Comparison of ENCODE assay signal across 16 cellular contexts in the genomic region with DNA sequence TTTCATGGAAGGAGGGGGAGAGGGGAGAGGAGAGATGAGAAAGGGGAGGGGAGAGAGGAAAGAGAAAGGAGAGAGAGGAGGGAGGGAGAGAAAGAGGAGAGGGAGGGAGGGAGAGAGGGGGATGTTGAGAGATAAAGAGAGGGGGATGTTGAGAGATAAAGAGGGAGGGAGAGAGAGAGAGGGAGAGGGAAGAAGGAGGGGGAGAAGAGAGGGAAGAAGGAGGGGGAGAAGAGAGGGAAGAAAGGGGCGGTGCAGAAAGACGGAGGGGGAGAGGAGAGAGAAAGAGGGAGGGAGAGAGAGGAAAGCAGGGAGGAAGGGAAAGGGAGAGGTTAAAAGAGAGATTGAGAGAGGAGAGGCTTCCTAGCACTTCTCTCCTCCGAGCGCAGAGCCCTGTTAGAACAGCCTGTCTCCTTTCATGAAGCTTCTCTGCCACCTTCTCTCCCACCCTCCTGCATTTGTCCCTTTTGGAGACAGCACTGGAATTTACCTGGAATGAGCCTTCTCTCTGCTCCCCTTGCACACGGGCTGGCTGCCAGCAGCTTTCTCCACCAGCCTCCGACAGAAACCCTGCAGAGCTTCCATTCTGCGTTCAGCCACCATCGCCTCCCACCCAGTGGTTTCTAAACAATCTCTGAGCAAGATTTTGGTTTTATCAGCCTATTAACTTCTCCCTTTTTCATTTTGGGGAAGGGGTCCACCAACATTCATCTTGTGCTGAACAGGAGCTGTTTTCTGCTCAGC.
A peak's percentile ranks its signal among the peaks of the same experiment; 100 is the strongest.
DNase-seq lines count a peak whose midpoint lies in the region; ATAC-seq and TF ChIP-seq lines count a peak whose summit lies in the region.
"Had no signal": no experiment of that assay in that cellular context is flagged by ENCODE, and none has a peak within 500 bp of the region (broad histone marks: within the 10 kb centered on the region; RNA-seq: fewer than 3 reads in every experiment).

No MANE protein-coding gene starts in this region.

- TF ChIP-seq POLR2A in suprapubic skin (IDR thresholded peaks at IDR 0.05): no peak

- no peaks in the 10 kb centered on the region for H3K27me3 ChIP-seq in effector memory CD4-positive, alpha-beta T cell (replicated peaks; ENCODE audit: control insufficient read depth, insufficient read depth, low read length, poor library complexity, severe bottlenecking)
- peaks cover 11% of the 10 kb centered on the region for H3K27me3 ChIP-seq in suprapubic skin
- H3K27me3 ChIP-seq: adrenal gland had no signal

- H3K4me1 ChIP-seq in effector memory CD4-positive, alpha-beta T cell (ENCODE audit: control insufficient read depth, insufficient read depth, low read length, poor library complexity, severe bottlenecking): peaks cover 13% of the 10 kb centered on the region
- H3K4me1 ChIP-seq in suprapubic skin: no peaks in the 10 kb centered on the region
- H3K4me1 ChIP-seq: adrenal gland had no signal

- peak overlapping the region; percentile 28 for H3K27ac ChIP-seq in effector memory CD4-positive, alpha-beta T cell (ENCODE audit: insufficient read depth, low read length, poor library complexity, severe bottlenecking)
- H3K27ac ChIP-seq in suprapubic skin: no peak overlapping the region
- H3K27ac ChIP-seq: adrenal gland had no signal

- DNase-seq in activated naive CD4-positive, alpha-beta T cell treated with anti-CD3 and anti-CD28 coated beads for 36 hours: peak; percentile 73
- DNase-seq in activated naive CD4-positive, alpha-beta T cell treated with Interleukin-2 at 50 U/mL for 16 hours: no peak
- DNase-seq in UCSD-AML1 (lab: John Stamatoyannopoulos, UW; ENCODE audit: unreplicated experiment) (peak; percentile 7), suprapubic skin (ENCODE audit: low spot score in 2 of 2) (peak in 1 of 2 donors; percentile 52), HT-29 (ENCODE audit: low spot score) (no peak), NCI-H748 treated with DMSO at 0.1 percent for 48 hours (lab: John Stamatoyannopoulos, UW) (no peak), Right ventricle myocardium superior (no peak)
- peak in 1 of 3 donors; percentile 12 for DNase-seq in effector memory CD4-positive, alpha-beta T cell
- DNase-seq: adrenal gland; C1 segment of cervical spinal cord; cortex of kidney; HFFc6; NCI-H2029 treated with DMSO at 0.1 percent for 48 hours; retina; stimulated activated CD4-positive, alpha-beta T cell treated with anti-CD3 and anti-CD28 coated beads, Interleukin-2, amount 100 ng/mL, for 24 hours had no signal

- peak overlapping the region; percentile 77 for H3K4me3 Mint-ChIP-seq in activated naive CD4-positive, alpha-beta T cell treated with anti-CD3 and anti-CD28 coated beads for 36 hours
- H3K4me3 Mint-ChIP-seq: HFFc6 had no signal

- no peaks in the 10 kb centered on the region for H3K27me3 Mint-ChIP-seq in activated naive CD4-positive, alpha-beta T cell treated with anti-CD3 and anti-CD28 coated beads for 36 hours (ENCODE audit: low read depth)

- peak overlapping the region; percentile 81 for H3K27ac Mint-ChIP-seq in activated naive CD4-positive, alpha-beta T cell treated with anti-CD3 and anti-CD28 coated beads for 36 hours
- H3K27ac Mint-ChIP-seq: HFFc6 had no signal

- peaks cover 6% of the 10 kb centered on the region for H3K36me3 Mint-ChIP-seq in activated naive CD4-positive, alpha-beta T cell treated with anti-CD3 and anti-CD28 coated beads for 36 hours (ENCODE audit: low read depth)

- peaks cover 54% of the 10 kb centered on the region for H3K4me1 Mint-ChIP-seq in activated naive CD4-positive, alpha-beta T cell treated with anti-CD3 and anti-CD28 coated beads for 36 hours (ENCODE audit: low read depth)

- 17% methylated on average over 8 of the region's 8 CpGs for WGBS in suprapubic skin

- H3K9me3 Mint-ChIP-seq in activated naive CD4-positive, alpha-beta T cell treated with anti-CD3 and anti-CD28 coated beads for 36 hours: peaks cover 32% of the 10 kb centered on the region

- no peak for ATAC-seq in Right ventricle myocardium superior (ENCODE audit: poor library complexity)
- ATAC-seq: activated CD4-positive, CD25-positive, alpha-beta regulatory T cell treated with anti-CD3 and anti-CD28 coated beads, Interleukin-2, amount 50 U/mL, for 24 hours had no signal

- no peak for TF ChIP-seq CTCF in suprapubic skin (IDR thresholded peaks at IDR 0.05)

- TF ChIP-seq EP300 in suprapubic skin (IDR thresholded peaks at IDR 0.05): no peak

- no peaks in the 10 kb centered on the region for H3K36me3 ChIP-seq in effector memory CD4-positive, alpha-beta T cell (ENCODE audit: control insufficient read depth, insufficient read depth, low read length)
- H3K36me3 ChIP-seq in suprapubic skin: no peaks in the 10 kb centered on the region
- H3K36me3 ChIP-seq: adrenal gland had no signal

- no peak overlapping the region for H3K4me3 ChIP-seq in effector memory CD4-positive, alpha-beta T cell (ENCODE audit: insufficient read depth, low read depth, low read length, poor library complexity, severe bottlenecking)
- H3K4me3 ChIP-seq in suprapubic skin: peak overlapping the region; percentile 24
- H3K4me3 ChIP-seq: adrenal gland had no signal

- CTCF ChIA-PET in activated naive CD4-positive, alpha-beta T cell treated with anti-CD3 and anti-CD28 coated beads for 36 hours (lab: Charles Lee): interaction anchor here (0.7 to 3.3 kb wide), 7 partner anchors 10 to 52 kb away, joined by 4 to 19 read pairs (median 7); no protein-coding TSS in a partner anchor

- no peaks in the 10 kb centered on the region for H3K9me3 ChIP-seq in effector memory CD4-positive, alpha-beta T cell (ENCODE audit: control insufficient read depth, low read length)
- peaks cover 6% of the 10 kb centered on the region for H3K9me3 ChIP-seq in suprapubic skin
- H3K9me3 ChIP-seq: adrenal gland had no signal

- intact Hi-C loops in activated naive CD4-positive, alpha-beta T cell treated with anti-CD3 and anti-CD28 coated beads for 36 hours (cut with micrococcal nuclease): loop anchor here (1.0 to 10.0 kb wide), 2 partner anchors 11 to 713 kb away; a partner anchor contains a TSS
- intact Hi-C loops in Right ventricle myocardium superior (cut with DNase I): no loop called here

Comparison
In these comparisons a context has a peak if more than half of its experiments do, and no peak if none do; other contexts are left out.
1. DNase-seq: peak in activated naive CD4-positive, alpha-beta T cell treated with anti-CD3 and anti-CD28 coated beads for 36 hours (single experiment) and UCSD-AML1 (single experiment); none in activated naive CD4-positive, alpha-beta T cell treated with Interleukin-2 at 50 U/mL for 16 hours (single experiment), HT-29 (single experiment), NCI-H748 treated with DMSO at 0.1 percent for 48 hours (single experiment) and Right ventricle myocardium superior (single experiment).